In genomic region chr4:90060039-90060438, GRCh38 we compare ENCODE assay signal across 18 cellular contexts.
A peak's percentile ranks its signal among the peaks of the same experiment; 100 is the strongest.
DNase-seq lines count a peak whose midpoint lies in the region; ATAC-seq, FAIRE-seq and TF ChIP-seq lines count a peak whose summit lies in the region.
"Had no signal": no experiment of that assay in that cellular context is flagged by ENCODE, and none has a peak within 500 bp of the region (broad histone marks: within the 10 kb centered on the region; RNA-seq: fewer than 3 reads in every experiment).

No MANE protein-coding gene starts in this region.

- H3K36me3 ChIP-seq in H1 (ENCODE audit: control insufficient read depth in 2 of 4, insufficient read depth in 4 of 4, low read length in 3 of 4) (no peaks in the 10 kb centered on the region), vagina (no peaks in the 10 kb centered on the region)

- no peak overlapping the region for H2BK15ac ChIP-seq in H1 (ENCODE audit: low read length)

- H3K4me3 Mint-ChIP-seq in activated CD8-positive, alpha-beta T cell treated with anti-CD3 and anti-CD28 coated beads, Interleukin-2, amount 10 ng/mL, durations not matched to agents 7 days and 5 days = no peak overlapping the region
- H3K4me3 Mint-ChIP-seq: CD4-positive, alpha-beta memory T cell had no signal

- TF ChIP-seq EP300 in H1 (IDR thresholded peaks at IDR 0.05; ENCODE audit: borderline replicate concordance in 1 of 2, low read depth in 2 of 2, low read length in 2 of 2) = no peak

- H3K9me3 Mint-ChIP-seq in activated CD8-positive, alpha-beta T cell treated with anti-CD3 and anti-CD28 coated beads, Interleukin-2, amount 10 ng/mL, durations not matched to agents 7 days and 5 days (ENCODE audit: insufficient read depth) = no peaks in the 10 kb centered on the region
- H3K9me3 Mint-ChIP-seq: CD4-positive, alpha-beta memory T cell had no signal

- no peak overlapping the region for H2BK12ac ChIP-seq in H1 (ENCODE audit: low read depth, low read length)

- H3K14ac ChIP-seq in H1 (ENCODE audit: insufficient read length) = no peak overlapping the region

- H2AK5ac ChIP-seq in H1 (ENCODE audit: low read depth, low read length) = no peak overlapping the region

- no peak overlapping the region for H3K27ac ChIP-seq in H1 (ENCODE audit: low read depth, low read length)
- no peak overlapping the region for H3K27ac ChIP-seq in right cardiac atrium (ENCODE audit: low read length)
- H3K27ac ChIP-seq in vagina = no peak overlapping the region

- no peaks in the 10 kb centered on the region for H3K27me3 Mint-ChIP-seq in activated CD8-positive, alpha-beta T cell treated with anti-CD3 and anti-CD28 coated beads, Interleukin-2, amount 10 ng/mL, durations not matched to agents 7 days and 5 days (ENCODE audit: low read depth)

- intact Hi-C loops in right cardiac atrium (cut with DNase I) (no loop called here), vagina (cut with DNase I) (no loop called here)

- no peak overlapping the region for H2BK5ac ChIP-seq in H1 (ENCODE audit: low read depth, low read length)

- H3K9me3 ChIP-seq in H1 (ENCODE audit: insufficient read depth in 2 of 2, low read depth in 1 of 2, low read length in 1 of 2) = no peaks in the 10 kb centered on the region
- H3K9me3 ChIP-seq in right cardiac atrium (ENCODE audit: control insufficient read depth, low read length) = no peaks in the 10 kb centered on the region
- H3K9me3 ChIP-seq in vagina = no peaks in the 10 kb centered on the region

- H3K9ac ChIP-seq in H1 (replicated peaks in 1 of 4; ENCODE audit: extremely low read depth in 1 of 4, low read depth in 3 of 4, low read length in 3 of 4) = no peak overlapping the region

- H3K27me3 ChIP-seq in H1 (replicated peaks in 1 of 4; ENCODE audit: control insufficient read depth in 3 of 4, extremely low read depth in 1 of 4, insufficient read depth in 3 of 4, low read length in 3 of 4) = no peaks in the 10 kb centered on the region
- H3K27me3 ChIP-seq in right cardiac atrium (ENCODE audit: control insufficient read depth, insufficient read depth) = no peaks in the 10 kb centered on the region
- no peaks in the 10 kb centered on the region for H3K27me3 ChIP-seq in vagina

- no peaks in the 10 kb centered on the region for H3K79me1 ChIP-seq in H1 (ENCODE audit: low read depth, low read length)

- H4K5ac ChIP-seq in H1 (ENCODE audit: insufficient read length, low read depth, low read length) = no peak overlapping the region

- no peak overlapping the region for H3K56ac ChIP-seq in H1 (replicated peaks; ENCODE audit: insufficient read length, low read depth, low read length)

- 80% methylated on average over 4 of the region's 4 CpGs; no CpG with 5 or more reads in 1 of the 2 experiments for WGBS in H1 (ENCODE audit: extremely low coverage in 1 of 2, insufficient coverage in 1 of 2, insufficient read length in 1 of 2, insufficient replicate concordance in 2 of 2, low coverage in 1 of 2, low lambda C conversion rate in 2 of 2, missing lambda C conversion rate in 1 of 2), 2 experiments
- WGBS in right cardiac atrium = 76% methylated on average over 4 of the region's 4 CpGs

- TF ChIP-seq CTCF in H1 (IDR thresholded peaks at IDR 0.05; ENCODE audit: control extremely low read depth in 1 of 3, insufficient read depth in 1 of 3, low read depth in 1 of 3, low read length in 3 of 3) (no peak), vagina (IDR thresholded peaks at IDR 0.05) (no peak)

- no peak overlapping the region for H3K4me2 ChIP-seq in H1 (ENCODE audit: insufficient read depth in 1 of 2, low read depth in 2 of 2, low read length in 2 of 2)

- H2BK120ac ChIP-seq in H1 (replicated peaks; ENCODE audit: low read depth, low read length) = no peak overlapping the region

- no peak overlapping the region for H3K27ac Mint-ChIP-seq in activated CD8-positive, alpha-beta T cell treated with anti-CD3 and anti-CD28 coated beads, Interleukin-2, amount 10 ng/mL, durations not matched to agents 7 days and 5 days
- H3K27ac Mint-ChIP-seq: CD4-positive, alpha-beta memory T cell had no signal

- no peaks in the 10 kb centered on the region for H3K23me2 ChIP-seq in H1 (ENCODE audit: low read depth, low read length)

- no peak overlapping the region for H3K4me3 ChIP-seq in H1 (ENCODE audit: extremely low read depth in 1 of 4, insufficient read depth in 2 of 4, low read depth in 3 of 4, low read length in 4 of 4)
- no peak overlapping the region for H3K4me3 ChIP-seq in right cardiac atrium (ENCODE audit: low read length)
- H3K4me3 ChIP-seq in vagina = no peak overlapping the region

- no peak overlapping the region for H2BK20ac ChIP-seq in H1 (ENCODE audit: low read length)

- DNase-seq in NCI-H69 (lab: John Stamatoyannopoulos, UW) (peak; percentile 59), H1 (ENCODE audit: low read depth in 1 of 2, low spot score in 2 of 2) (no peak), islet precursor cell (peak; percentile 74), amniotic stem cell (lab: John Stamatoyannopoulos, UW) (no peak), right cardiac atrium (no peak), vagina (ENCODE audit: extremely low spot score in 2 of 2) (no peak)
- DNase-seq in activated CD8-positive, alpha-beta T cell treated with anti-CD3 and anti-CD28 coated beads, Interleukin-2, amount 10 ng/mL, durations not matched to agents 7 days and 5 days = no peak
- DNase-seq: C1 segment of cervical spinal cord; Calu3; CD4-positive, alpha-beta memory T cell; COR-L47; DMS53; DMS79 treated with DMSO at 0.1 percent for 48 hours; GOT3; H7; HCEC 1CT had no signal

- H4K20me1 ChIP-seq in H1 (replicated peaks in 1 of 2; ENCODE audit: control insufficient read depth in 1 of 2, insufficient read depth in 2 of 2, low read length in 2 of 2) = no peaks in the 10 kb centered on the region

- TF ChIP-seq RAD21 in H1 (IDR thresholded peaks at IDR 0.05 in 1 of 2, conservative IDR thresholded peaks at IDR 0.05 in 1 of 2; ENCODE audit: low read depth in 2 of 2, low read length in 2 of 2) = no peak

- H3K18ac ChIP-seq in H1 (ENCODE audit: extremely low read depth, low read length) = no peak overlapping the region

- no peak for ATAC-seq in right cardiac atrium
- ATAC-seq in activated CD8-positive, alpha-beta T cell treated with anti-CD3 and anti-CD28 coated beads, Interleukin-2, amount 10 ng/mL, durations not matched to agents 7 days and 5 days = no peak

- CTCF ChIA-PET in H1 (lab: Charles Lee; ENCODE audit: partially characterized antibody) = interaction anchor here (0.7 kb wide), 1 partner anchor 17 kb away, joined by 3 read pairs; no protein-coding TSS in a partner anchor
- CTCF ChIA-PET in activated CD8-positive, alpha-beta T cell treated with anti-CD3 and anti-CD28 coated beads, Interleukin-2, amount 10 ng/mL, durations not matched to agents 7 days and 5 days (lab: Charles Lee) = no interaction called here

- H3K4me1 ChIP-seq in H1 (replicated peaks in 1 of 4; ENCODE audit: control insufficient read depth in 3 of 4, insufficient read depth in 4 of 4, low read length in 3 of 4) (no peaks in the 10 kb centered on the region), right cardiac atrium (ENCODE audit: control insufficient read depth, insufficient read depth, low read length) (no peaks in the 10 kb centered on the region), vagina (no peaks in the 10 kb centered on the region)

- no peak overlapping the region for H4K91ac ChIP-seq in H1 (replicated peaks; ENCODE audit: insufficient read length, low read length)

- H2AFZ ChIP-seq in H1 (ENCODE audit: low read length) = no peak overlapping the region

- FAIRE-seq in H1 (lab: Jason Lieb, UNC) = no peak
- FAIRE-seq: GM12892, GM19239 had no signal

- H3K23ac ChIP-seq in H1 (ENCODE audit: insufficient read length) = no peak overlapping the region

- H3K4me1 Mint-ChIP-seq in activated CD8-positive, alpha-beta T cell treated with anti-CD3 and anti-CD28 coated beads, Interleukin-2, amount 10 ng/mL, durations not matched to agents 7 days and 5 days (ENCODE audit: low read depth) = no peaks in the 10 kb centered on the region
- H3K4me1 Mint-ChIP-seq: CD4-positive, alpha-beta memory T cell had no signal

- H4K8ac ChIP-seq in H1 (ENCODE audit: extremely low read depth, insufficient read depth, low read length) = no peak overlapping the region; the same call in 1 of the 2 replicates

- no peaks in the 10 kb centered on the region for H3K79me2 ChIP-seq in H1 (ENCODE audit: control insufficient read depth in 1 of 2, insufficient read depth in 2 of 2, low read length in 2 of 2)

- H3K4ac ChIP-seq in H1 (replicated peaks; ENCODE audit: insufficient read length, low read depth, low read length) = peak overlapping the region; percentile 37

- POLR2A ChIA-PET in H1 (lab: Charles Lee; ENCODE audit: partially characterized antibody) = no interaction called here
- POLR2A ChIA-PET in activated CD8-positive, alpha-beta T cell treated with anti-CD3 and anti-CD28 coated beads, Interleukin-2, amount 10 ng/mL, durations not matched to agents 7 days and 5 days (lab: Charles Lee) = no interaction called here

- H3K36me3 Mint-ChIP-seq in activated CD8-positive, alpha-beta T cell treated with anti-CD3 and anti-CD28 coated beads, Interleukin-2, amount 10 ng/mL, durations not matched to agents 7 days and 5 days (ENCODE audit: low read depth) = no peaks in the 10 kb centered on the region
- H3K36me3 Mint-ChIP-seq: CD4-positive, alpha-beta memory T cell had no signal

- TF ChIP-seq POLR2A in H1 (IDR thresholded peaks at IDR 0.05; ENCODE audit: control extremely low read depth in 1 of 2, low read depth in 2 of 2, low read length in 2 of 2) = no peak
- TF ChIP-seq POLR2A in vagina (IDR thresholded peaks at IDR 0.05) = no peak

TF ChIP-seq in H1, 55 proteins besides CTCF, POLR2A, EP300 and RAD21 (continues in another document):
- TF ChIP-seq SRF (IDR thresholded peaks at IDR 0.05; ENCODE audit: low read depth, low read length) (no peak), SUZ12 (IDR thresholded peaks at IDR 0.05; ENCODE audit: low read length) (no peak), PHF8 (conservative IDR thresholded peaks at IDR 0.05; ENCODE audit: low read depth, low read length) (no peak), HDAC2 (IDR thresholded peaks at IDR 0.05; ENCODE audit: borderline replicate concordance in 1 of 2, low read depth in 2 of 2, low read length in 2 of 2) (no peak), YY1 (IDR thresholded peaks at IDR 0.05; ENCODE audit: low read depth, low read length) (no peak), JUN (IDR thresholded peaks at IDR 0.05; ENCODE audit: low read depth, low read length) (no peak), ATF2 (IDR thresholded peaks at IDR 0.05; ENCODE audit: low read length) (no peak), HDAC6 (IDR thresholded peaks at IDR 0.05; ENCODE audit: low read depth, low read length) (no peak)

Comparison
In these comparisons a context has a peak if more than half of its experiments do, and no peak if none do; other contexts are left out.
1. DNase-seq: peak in NCI-H69 (single experiment) and islet precursor cell (single experiment); none in H1 (0 of 2), amniotic stem cell (single experiment), right cardiac atrium (0 of 3), activated CD8-positive, alpha-beta T cell treated with anti-CD3 and anti-CD28 coated beads, Interleukin-2, amount 10 ng/mL, durations not matched to agents 7 days and 5 days (single experiment) and vagina (0 of 2).